ENCODE assay signal across 8 cellular contexts in the genomic region with DNA sequence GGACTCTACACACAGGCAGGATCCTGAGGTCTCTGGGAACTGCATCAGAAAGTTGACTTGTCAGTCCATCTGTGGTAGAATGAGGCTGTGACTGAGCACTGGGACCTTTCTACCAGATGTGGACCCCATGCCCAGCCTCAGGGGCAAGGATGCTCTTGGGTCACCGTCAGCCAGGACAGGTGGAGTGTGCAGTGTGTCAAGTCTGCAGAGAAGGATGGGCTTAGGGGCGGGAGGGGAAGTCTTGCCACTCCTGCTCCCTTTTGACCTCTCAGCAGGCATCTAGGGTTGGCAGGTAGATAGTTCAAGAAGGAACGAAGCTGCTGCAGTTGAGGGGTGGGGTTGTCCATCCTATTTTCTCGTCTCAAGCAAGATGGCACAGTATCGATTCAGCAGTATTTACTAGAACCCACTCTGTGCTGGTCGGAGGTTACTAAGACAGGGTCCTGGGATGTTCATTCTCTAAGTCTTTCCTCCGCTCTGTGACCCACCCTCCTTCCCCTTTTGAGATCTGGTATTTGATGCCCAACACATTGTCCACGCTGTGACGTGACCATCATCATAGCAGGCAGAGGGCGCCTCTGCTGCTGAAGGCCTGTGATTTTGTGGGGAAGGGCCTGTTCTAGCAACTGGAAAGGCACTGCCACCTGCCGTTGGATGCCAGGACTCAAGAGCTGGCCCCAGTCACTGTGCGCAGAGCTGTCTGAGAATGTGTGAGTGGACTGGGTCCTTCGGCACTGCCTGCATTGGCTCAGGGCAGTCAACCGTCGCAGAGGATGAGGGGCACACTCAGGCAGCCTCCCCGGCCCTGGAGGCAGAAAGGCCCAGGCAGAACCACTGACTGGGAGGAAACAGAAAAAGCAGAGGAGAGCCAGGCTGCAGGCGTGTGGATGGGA. TPM values are rescaled to one million over a fixed set of nuclear protein-coding genes. Genes with fewer than 3 reads are reported as not detected.
DNase-seq lines count a peak whose midpoint lies in the region; ATAC-seq lines count a peak whose summit lies in the region.

No MANE protein-coding gene starts in this region.

- intact Hi-C loops in Right ventricle myocardium superior (cut with DNase I) (no loop called here), posterior cingulate gyrus (cut with DNase I) (loop anchor here (1.0 to 2.0 kb wide), 2 partner anchors 48 to 77 kb away; no protein-coding TSS in a partner anchor)

- peaks cover 39% of the 10 kb centered on the region for H3K36me3 Mint-ChIP-seq in activated naive CD8-positive, alpha-beta T cell treated with anti-CD3 and anti-CD28 coated beads for 36 hours

- peaks cover 83% of the 10 kb centered on the region for H3K36me3 ChIP-seq in NT2/D1 (ENCODE audit: insufficient read depth, insufficient read length, low read length)

- ATAC-seq in Right ventricle myocardium superior (ENCODE audit: poor library complexity) (peak; percentile 31), GM18870 (IDR thresholded peaks at IDR 0.05; ENCODE audit: unreplicated experiment) (no peak), GM19397 (IDR thresholded peaks at IDR 0.05; ENCODE audit: unreplicated experiment) (no peak)

- no peaks in the 10 kb centered on the region for H3K9me3 ChIP-seq in NT2/D1 (ENCODE audit: insufficient read depth, low read length)

- H3K4me1 Mint-ChIP-seq in activated naive CD8-positive, alpha-beta T cell treated with anti-CD3 and anti-CD28 coated beads for 36 hours, result peaks cover 53% of the 10 kb centered on the region

- H3K27me3 ChIP-seq in NT2/D1 (ENCODE audit: insufficient read depth, insufficient read length), result peaks cover 5% of the 10 kb centered on the region

- no peak overlapping the region for H3K9ac ChIP-seq in NT2/D1 (ENCODE audit: insufficient read length, low read depth)

- peaks cover 4% of the 10 kb centered on the region for H3K27me3 Mint-ChIP-seq in activated naive CD8-positive, alpha-beta T cell treated with anti-CD3 and anti-CD28 coated beads for 36 hours

- H3K9me3 Mint-ChIP-seq in activated naive CD8-positive, alpha-beta T cell treated with anti-CD3 and anti-CD28 coated beads for 36 hours, result no peaks in the 10 kb centered on the region

- no peak overlapping the region for H3K4me3 Mint-ChIP-seq in activated naive CD8-positive, alpha-beta T cell treated with anti-CD3 and anti-CD28 coated beads for 36 hours

- H3K4me3 ChIP-seq in NT2/D1 (ENCODE audit: insufficient read length, low read depth), result no peak overlapping the region

- peak; percentile 62 for DNase-seq in COLO829 (ENCODE audit: low spot score)
- peak; percentile 88 for DNase-seq in HuH-7.5 (ENCODE audit: low spot score)
- peak; percentile 47 for DNase-seq in NT2/D1 (ENCODE audit: low read depth, low spot score)
- no peak for DNase-seq in activated naive CD8-positive, alpha-beta T cell treated with anti-CD3 and anti-CD28 coated beads for 36 hours
- peak; percentile 58 for DNase-seq in Right ventricle myocardium superior
- peak; percentile 69 to 97 (median 84) for DNase-seq in posterior cingulate gyrus

- peaks cover 26% of the 10 kb centered on the region for H3K4me1 ChIP-seq in NT2/D1 (ENCODE audit: insufficient read depth, insufficient read length)

- peak overlapping the region; percentile 69 for H3K27ac Mint-ChIP-seq in activated naive CD8-positive, alpha-beta T cell treated with anti-CD3 and anti-CD28 coated beads for 36 hours

RNA-seq across cellular contexts. Expression of a gene that starts 23.2 kb away (rescaled TPM):
- total RNA-seq in activated naive CD8-positive, alpha-beta T cell treated with anti-CD3 and anti-CD28 coated beads for 36 hours, result 100 to 1,000 TPM; 113 to 115 TPM
- 44.2 TPM for total RNA-seq in Right ventricle myocardium superior

RNA-seq across cellular contexts. Expression of a gene that starts 31.1 kb away (rescaled TPM):
- 10 to 100 TPM; 18.4 to 18.6 TPM for total RNA-seq in activated naive CD8-positive, alpha-beta T cell treated with anti-CD3 and anti-CD28 coated beads for 36 hours
- total RNA-seq in Right ventricle myocardium superior, result 23.1 TPM

RNA-seq across cellular contexts. Expression of a gene that starts 50.7 kb away (rescaled TPM):
- total RNA-seq in activated naive CD8-positive, alpha-beta T cell treated with anti-CD3 and anti-CD28 coated beads for 36 hours, result 10 to 100 TPM; 57.8 to 58.0 TPM
- total RNA-seq in Right ventricle myocardium superior, result 0.67 TPM

Comparison
In these comparisons a context has a peak if more than half of its experiments do, and no peak if none do; other contexts are left out.
1. RNA of a gene that starts 50.7 kb away (total RNA-seq): 57.8 to 58.0 TPM in activated naive CD8-positive, alpha-beta T cell treated with anti-CD3 and anti-CD28 coated beads for 36 hours; 0.67 TPM in Right ventricle myocardium superior (single experiment); every median in the first group is over 10 times any median in the second.